ENCODE assay signal across 1 cellular context in the genomic region with DNA sequence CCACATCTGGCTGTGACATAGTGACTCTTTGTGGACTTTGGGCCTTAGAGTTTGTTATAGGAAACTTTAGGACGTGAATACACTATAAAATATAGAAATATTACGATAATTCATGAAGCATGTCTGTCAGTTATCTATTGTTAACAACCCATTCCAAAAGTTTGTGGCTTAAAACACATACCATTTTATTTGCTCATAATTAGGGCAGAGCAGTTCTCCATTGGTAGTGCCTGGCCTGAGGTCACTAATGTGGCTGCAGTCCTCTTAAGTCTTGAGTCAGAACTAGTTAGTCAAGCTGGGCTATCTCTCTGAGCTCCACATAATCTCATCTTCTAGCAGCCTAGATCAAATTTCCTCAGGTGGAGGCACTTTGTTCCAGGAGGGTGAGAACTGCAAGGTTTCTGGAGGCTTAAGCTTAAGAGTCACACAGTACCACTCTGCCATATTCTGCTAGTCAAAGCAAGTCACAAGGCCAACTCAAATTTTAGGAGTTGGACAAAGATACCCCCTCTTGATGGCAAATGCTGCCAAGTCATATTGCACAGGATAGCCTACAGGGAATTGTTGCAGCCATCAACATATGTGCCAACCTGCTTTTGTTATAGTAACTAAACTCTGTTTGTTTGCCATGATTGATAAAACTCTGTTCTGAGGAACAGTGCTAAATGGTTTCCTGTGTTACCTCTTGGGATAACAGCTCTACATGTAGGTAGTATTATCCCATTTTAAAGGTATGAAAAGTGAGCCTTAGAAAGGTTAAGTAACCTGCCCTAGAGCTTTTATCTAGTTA.
A peak's percentile ranks its signal among the peaks of the same experiment; 100 is the strongest.
TF ChIP-seq lines count a peak whose summit lies in the region.

No MANE protein-coding gene starts in this region.

TF ChIP-seq in SK-N-SH, 30 proteins besides CTCF, POLR2A, EP300 and RAD21 (continued from another document):
- TF ChIP-seq NFIC (IDR thresholded peaks at IDR 0.05; ENCODE audit: borderline replicate concordance) (peak; percentile 41; the same call in 1 of the 2 replicates), FOSL2 (IDR thresholded peaks at IDR 0.05; ENCODE audit: borderline replicate concordance, low read depth) (peak; percentile 65), EZH2phosphoT487 (IDR thresholded peaks at IDR 0.05; ENCODE audit: borderline replicate concordance, low read depth) (no peak)
- TF ChIP-seq, protein P1, sequence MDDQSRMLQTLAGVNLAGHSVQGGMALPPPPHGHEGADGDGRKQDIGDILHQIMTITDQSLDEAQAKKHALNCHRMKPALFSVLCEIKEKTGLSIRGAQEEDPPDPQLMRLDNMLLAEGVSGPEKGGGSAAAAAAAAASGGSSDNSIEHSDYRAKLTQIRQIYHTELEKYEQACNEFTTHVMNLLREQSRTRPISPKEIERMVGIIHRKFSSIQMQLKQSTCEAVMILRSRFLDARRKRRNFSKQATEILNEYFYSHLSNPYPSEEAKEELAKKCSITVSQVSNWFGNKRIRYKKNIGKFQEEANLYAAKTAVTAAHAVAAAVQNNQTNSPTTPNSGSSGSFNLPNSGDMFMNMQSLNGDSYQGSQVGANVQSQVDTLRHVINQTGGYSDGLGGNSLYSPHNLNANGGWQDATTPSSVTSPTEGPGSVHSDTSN (IDR thresholded peaks at IDR 0.05), result peak; percentile 77
TF ChIP-seq in SK-N-SH: peak in this region for 8.
